Comparison of ENCODE assay signal across 31 cellular contexts in genomic region chr13:20767309-20767943, GRCh38.
"Had no signal": no experiment of that assay in that cellular context is flagged by ENCODE, and none has a peak within 500 bp of the region (broad histone marks: within the 10 kb centered on the region; RNA-seq: fewer than 3 reads in every experiment).

No MANE protein-coding gene starts in this region.

- H3K27me3 Mint-ChIP-seq: activated CD4-positive, alpha-beta memory T cell treated with anti-CD3 and anti-CD28 coated beads for 36 hours; activated CD4-positive, alpha-beta T cell treated with anti-CD3 and anti-CD28 coated beads for 36 hours; activated CD4-positive, alpha-beta T cell treated with anti-CD3 and anti-CD28 coated beads, Interleukin-2, amount 10 ng/mL, durations not matched to agents 24 days and 14 days; activated CD8-positive, alpha-beta memory T cell treated with anti-CD3 and anti-CD28 coated beads, Interleukin-2, amount 10 ng/mL, durations not matched to agents 7 days and 5 days; activated naive CD8-positive, alpha-beta T cell; activated T-cell treated with anti-CD3 and anti-CD28 coated beads, Interleukin-2, amount 50 U/mL, for 24 hours; activated T-helper 17 cell treated with anti-CD3 and anti-CD28 coated beads, Interleukin-2, amount 50 U/mL, for 72 hours; central memory CD8-positive, alpha-beta T cell; dendritic cell treated with granulocyte-macrophage colony-stimulating factor and Interleukin-4, amounts not matched to agents 40 ng/mL and 50 ng/mL, for 4 days had no signal

- H3K36me3 ChIP-seq: brain microvascular endothelial cell had no signal

- H3K4me1 ChIP-seq: foreskin keratinocyte had no signal

- H3K9me3 ChIP-seq: gastrocnemius medialis had no signal

- H3K4me3 ChIP-seq: coronary artery, dorsolateral prefrontal cortex, esophagus muscularis mucosa, gastrocnemius medialis, heart right ventricle, hepatocyte had no signal

- H3K27me3 ChIP-seq: brain microvascular endothelial cell, dorsolateral prefrontal cortex, esophagus muscularis mucosa, foreskin keratinocyte, gastrocnemius medialis, heart right ventricle, hepatocyte had no signal

- H3K4me3 Mint-ChIP-seq: activated CD4-positive, alpha-beta memory T cell treated with anti-CD3 and anti-CD28 coated beads for 36 hours; activated CD4-positive, alpha-beta T cell treated with anti-CD3 and anti-CD28 coated beads for 36 hours; activated CD4-positive, alpha-beta T cell treated with anti-CD3 and anti-CD28 coated beads, Interleukin-2, amount 10 ng/mL, durations not matched to agents 24 days and 14 days; activated CD8-positive, alpha-beta memory T cell treated with anti-CD3 and anti-CD28 coated beads, Interleukin-2, amount 10 ng/mL, durations not matched to agents 7 days and 5 days; activated CD8-positive, alpha-beta T cell treated with anti-CD3 and anti-CD28 coated beads, Interleukin-2, amount 10 ng/mL, durations not matched to agents 7 days and 5 days; activated naive CD8-positive, alpha-beta T cell; activated T-cell treated with anti-CD3 and anti-CD28 coated beads, Interleukin-2, amount 50 U/mL, for 24 hours; activated T-helper 17 cell treated with anti-CD3 and anti-CD28 coated beads, Interleukin-2, amount 50 U/mL, for 72 hours; central memory CD8-positive, alpha-beta T cell; dendritic cell treated with granulocyte-macrophage colony-stimulating factor and Interleukin-4, amounts not matched to agents 40 ng/mL and 50 ng/mL, for 4 days; T-helper 1 cell treated with Interleukin-12 subunit alpha and Interleukin-12 subunit beta and Interleukin-4 antibody, amounts not matched to agents 30 μg/mL and 1 μg/mL, for 36 hours; T-helper 2 cell treated with Interferon-gamma antibody and Interleukin-4, amounts not matched to agents 5 μg/mL and 100 μg/mL, for 36 hours had no signal

- H3K27ac Mint-ChIP-seq: activated CD4-positive, alpha-beta memory T cell treated with anti-CD3 and anti-CD28 coated beads for 36 hours; activated CD4-positive, alpha-beta T cell treated with anti-CD3 and anti-CD28 coated beads for 36 hours; activated CD4-positive, alpha-beta T cell treated with anti-CD3 and anti-CD28 coated beads, Interleukin-2, amount 10 ng/mL, durations not matched to agents 24 days and 14 days; activated CD8-positive, alpha-beta memory T cell treated with anti-CD3 and anti-CD28 coated beads, Interleukin-2, amount 10 ng/mL, durations not matched to agents 7 days and 5 days; activated CD8-positive, alpha-beta T cell treated with anti-CD3 and anti-CD28 coated beads, Interleukin-2, amount 10 ng/mL, durations not matched to agents 7 days and 5 days; activated naive CD8-positive, alpha-beta T cell; activated T-cell treated with anti-CD3 and anti-CD28 coated beads, Interleukin-2, amount 50 U/mL, for 24 hours; dendritic cell treated with granulocyte-macrophage colony-stimulating factor and Interleukin-4, amounts not matched to agents 40 ng/mL and 50 ng/mL, for 4 days; T-helper 1 cell treated with Interleukin-12 subunit alpha and Interleukin-12 subunit beta and Interleukin-4 antibody, amounts not matched to agents 30 μg/mL and 1 μg/mL, for 36 hours; T-helper 2 cell treated with Interferon-gamma antibody and Interleukin-4, amounts not matched to agents 5 μg/mL and 100 μg/mL, for 36 hours had no signal

- H3K27ac ChIP-seq: brain microvascular endothelial cell, coronary artery, dorsolateral prefrontal cortex, esophagus muscularis mucosa, foreskin keratinocyte, gastrocnemius medialis, heart right ventricle, hepatocyte had no signal

- DNase-seq: activated CD4-positive, alpha-beta memory T cell treated with anti-CD3 and anti-CD28 coated beads for 36 hours; activated CD4-positive, alpha-beta T cell treated with anti-CD3 and anti-CD28 coated beads for 36 hours; activated CD4-positive, alpha-beta T cell treated with anti-CD3 and anti-CD28 coated beads, Interleukin-2, amount 10 ng/mL, durations not matched to agents 24 days and 14 days; activated CD4-positive, CD25-positive, alpha-beta regulatory T cell; activated CD4-positive, CD25-positive, alpha-beta regulatory T cell treated with anti-CD3 and anti-CD28 coated beads, Interleukin-2, amount 50 U/mL, for 72 hours; activated CD8-positive, alpha-beta memory T cell treated with anti-CD3 and anti-CD28 coated beads, Interleukin-2, amount 10 ng/mL, durations not matched to agents 7 days and 5 days; activated CD8-positive, alpha-beta memory T cell treated with anti-CD3 and anti-CD28 coated beads, Interleukin-2, amount 50 U/mL, for 4 hours; activated CD8-positive, alpha-beta T cell treated with anti-CD3 and anti-CD28 coated beads, Interleukin-2, amount 10 ng/mL, durations not matched to agents 7 days and 5 days; activated effector memory CD4-positive, alpha-beta T cell treated with Interleukin-2 at 50 U/mL for 16 hours; activated gamma-delta T cell treated with Interleukin-2 at 50 U/mL for 16 hours; activated naive CD4-positive, alpha-beta T cell treated with anti-CD3 and anti-CD28 coated beads, Interleukin-2, amount 50 U/mL, for 16 hours; activated naive CD4-positive, alpha-beta T cell treated with Interleukin-2 at 50 U/mL for 16 hours; activated T-cell treated with anti-CD3 and anti-CD28 coated beads, Interleukin-2, amount 50 U/mL, for 24 hours; amniotic stem cell; anterior cingulate cortex; brain microvascular endothelial cell; dorsolateral prefrontal cortex; effector memory CD4-positive, alpha-beta T cell; erythroblast; foreskin keratinocyte; gastrocnemius medialis; heart right ventricle had no signal

- ATAC-seq: activated CD4-positive, alpha-beta T cell treated with anti-CD3 and anti-CD28 coated beads for 36 hours; activated CD8-positive, alpha-beta memory T cell treated with anti-CD3 and anti-CD28 coated beads, Interleukin-2, amount 10 ng/mL, durations not matched to agents 7 days and 5 days; activated CD8-positive, alpha-beta T cell treated with anti-CD3 and anti-CD28 coated beads, Interleukin-2, amount 10 ng/mL, durations not matched to agents 7 days and 5 days; activated T-helper 17 cell treated with anti-CD3 and anti-CD28 coated beads, Interleukin-2, amount 50 U/mL, for 72 hours; foreskin keratinocyte; gastrocnemius medialis; heart right ventricle had no signal
